In the genomic region with DNA sequence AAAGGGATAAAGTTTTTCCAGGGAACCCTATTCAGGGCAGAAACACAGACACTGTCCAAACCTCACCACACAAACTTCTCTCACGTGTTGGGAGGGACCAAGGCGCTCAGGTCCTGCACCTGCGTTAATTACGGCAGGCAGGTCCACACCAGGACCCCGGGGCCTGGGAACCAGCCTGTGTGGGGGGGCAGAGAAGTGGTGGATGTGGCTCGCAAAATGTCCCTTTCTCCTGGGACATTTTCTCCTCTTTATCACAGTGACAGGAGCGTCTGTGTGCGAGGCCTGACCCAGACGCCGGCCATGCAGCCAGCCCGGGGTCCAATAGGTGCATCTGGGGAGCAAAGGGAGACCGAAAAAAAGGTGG, we compare ENCODE assay signal across 9 cellular contexts.
A peak's percentile ranks its signal among the peaks of the same experiment; 100 is the strongest.
DNase-seq lines count a peak whose midpoint lies in the region; ATAC-seq and TF ChIP-seq lines count a peak whose summit lies in the region.
"Had no signal": no experiment of that assay in that cellular context is flagged by ENCODE, and none has a peak within 500 bp of the region (broad histone marks: within the 10 kb centered on the region; RNA-seq: fewer than 3 reads in every experiment).

No MANE protein-coding gene starts in this region.

- no peaks in the 10 kb centered on the region for H3K79me2 ChIP-seq in neural progenitor cell (ENCODE audit: low read depth)

- H3K27me3 ChIP-seq in Peyer's patch, result no peaks in the 10 kb centered on the region
- H3K27me3 ChIP-seq in esophagus (ENCODE audit: control insufficient read depth in 1 of 2, insufficient read depth in 2 of 2, low read length in 2 of 2), result no peaks in the 10 kb centered on the region
- H3K27me3 ChIP-seq in neural progenitor cell, result no peaks in the 10 kb centered on the region
- H3K27me3 ChIP-seq: SJCRH30 had no signal

- H3K27ac ChIP-seq in Peyer's patch (peak overlapping the region in 3 of 4 donors; percentile 76 to 81 (median 79)), esophagus (ENCODE audit: low read depth in 2 of 2, low read length in 1 of 2) (peak overlapping the region; percentile 24 to 95), neural progenitor cell (no peak overlapping the region)
- H3K27ac ChIP-seq: SJCRH30 had no signal

- TF ChIP-seq POLR2A in Peyer's patch (IDR thresholded peaks at IDR 0.05), result no peak

- peak; percentile 11 for DNase-seq in activated CD4-positive, alpha-beta T cell treated with anti-CD3 and anti-CD28 coated beads for 48 hours
- DNase-seq in activated CD4-positive, alpha-beta T cell treated with anti-CD3 and anti-CD28 coated beads for 1 hour, result no peak
- DNase-seq in Peyer's patch, result no peak
- DNase-seq in stimulated activated naive B cell treated with anti-CD40 and anti-IgM and Interleukin-4, amounts not matched to agents 10 μg/mL and 1 μg/mL and 100 μg/mL, for 72 hours, result no peak
- DNase-seq in neural progenitor cell (ENCODE audit: low spot score), result no peak
- DNase-seq in CD1c-positive myeloid dendritic cell (ENCODE audit: extremely low spot score), result no peak
- DNase-seq: SJCRH30 had no signal

- peaks cover 5 to 6% of the 10 kb centered on the region in 2 donors for H3K4me1 Mint-ChIP-seq in stimulated activated naive B cell treated with anti-CD40 and anti-IgM and Interleukin-4, amounts not matched to agents 10 μg/mL and 1 μg/mL and 100 μg/mL, for 72 hours
- no peaks in the 10 kb centered on the region for H3K4me1 Mint-ChIP-seq in neural progenitor cell

- peak overlapping the region; percentile 99 for H3K27ac Mint-ChIP-seq in stimulated activated naive B cell treated with anti-CD40 and anti-IgM and Interleukin-4, amounts not matched to agents 10 μg/mL and 1 μg/mL and 100 μg/mL, for 72 hours
- H3K27ac Mint-ChIP-seq in neural progenitor cell, result no peak overlapping the region

- H3K9me3 ChIP-seq in Peyer's patch (peaks cover 0 to 3% (median 0%) of the 10 kb centered on the region in 4 donors), esophagus (ENCODE audit: control insufficient read depth in 2 of 2, insufficient read depth in 1 of 2, low read depth in 1 of 2, low read length in 1 of 2) (no peaks in the 10 kb centered on the region), neural progenitor cell (ENCODE audit: low read depth) (peaks cover 21% of the 10 kb centered on the region)
- H3K9me3 ChIP-seq: SJCRH30 had no signal

- peaks cover 0 to 4% of the 10 kb centered on the region in 2 donors for H3K9me3 Mint-ChIP-seq in stimulated activated naive B cell treated with anti-CD40 and anti-IgM and Interleukin-4, amounts not matched to agents 10 μg/mL and 1 μg/mL and 100 μg/mL, for 72 hours
- H3K9me3 Mint-ChIP-seq in neural progenitor cell, result peaks cover 60% of the 10 kb centered on the region

- H3K4me3 ChIP-seq in Peyer's patch (peak overlapping the region; percentile 46 to 74 (median 53)), esophagus (ENCODE audit: low read depth in 1 of 2, low read length in 2 of 2) (peak overlapping the region; percentile 73 to 92), neural progenitor cell (no peak overlapping the region)
- H3K4me3 ChIP-seq: SJCRH30 had no signal

- ATAC-seq in stimulated activated naive B cell treated with anti-CD40 and anti-IgM and Interleukin-4, amounts not matched to agents 10 μg/mL and 1 μg/mL and 100 μg/mL, for 72 hours (replicated peaks), result peak in 1 of 2 donors; percentile 3
- ATAC-seq in GM18519 (IDR thresholded peaks at IDR 0.05; ENCODE audit: low FRiP score, unreplicated experiment), result no peak

- no peak overlapping the region for H3K4me2 ChIP-seq in neural progenitor cell

- H3F3A ChIP-seq in neural progenitor cell (ENCODE audit: low read depth), result no peaks in the 10 kb centered on the region

- peaks cover 8 to 18% of the 10 kb centered on the region in 2 donors for H3K36me3 Mint-ChIP-seq in stimulated activated naive B cell treated with anti-CD40 and anti-IgM and Interleukin-4, amounts not matched to agents 10 μg/mL and 1 μg/mL and 100 μg/mL, for 72 hours
- no peaks in the 10 kb centered on the region for H3K36me3 Mint-ChIP-seq in neural progenitor cell

- H3K4me1 ChIP-seq in Peyer's patch (no peaks in the 10 kb centered on the region), esophagus (ENCODE audit: control insufficient read depth in 2 of 2, insufficient read depth in 2 of 2, low read length in 1 of 2) (peaks cover 4 to 6% of the 10 kb centered on the region in 2 donors), neural progenitor cell (no peaks in the 10 kb centered on the region)
- H3K4me1 ChIP-seq: SJCRH30 had no signal

- no peak overlapping the region for H2AFZ ChIP-seq in neural progenitor cell (replicated peaks)

- H3K4me3 Mint-ChIP-seq in stimulated activated naive B cell treated with anti-CD40 and anti-IgM and Interleukin-4, amounts not matched to agents 10 μg/mL and 1 μg/mL and 100 μg/mL, for 72 hours, result peak overlapping the region; percentile 97 to 98
- H3K4me3 Mint-ChIP-seq in neural progenitor cell, result no peak overlapping the region

- H3K9ac ChIP-seq in neural progenitor cell, result no peak overlapping the region

- no peak for TF ChIP-seq CTCF in Peyer's patch (IDR thresholded peaks at IDR 0.05)
- TF ChIP-seq CTCF in neural progenitor cell (IDR thresholded peaks at IDR 0.05), result no peak

- H3K36me3 ChIP-seq in Peyer's patch (no peaks in the 10 kb centered on the region), esophagus (ENCODE audit: control insufficient read depth in 2 of 2, insufficient read depth in 2 of 2, low read length in 1 of 2) (no peaks in the 10 kb centered on the region), neural progenitor cell (no peaks in the 10 kb centered on the region)
- H3K36me3 ChIP-seq: SJCRH30 had no signal

- no peaks in the 10 kb centered on the region for H3K27me3 Mint-ChIP-seq in stimulated activated naive B cell treated with anti-CD40 and anti-IgM and Interleukin-4, amounts not matched to agents 10 μg/mL and 1 μg/mL and 100 μg/mL, for 72 hours
- no peaks in the 10 kb centered on the region for H3K27me3 Mint-ChIP-seq in neural progenitor cell (ENCODE audit: insufficient read depth, low read depth)

- WGBS in esophagus, 2 donors, result 3 to 7% methylated on average over 12 of the region's 12 CpGs

- no peaks in the 10 kb centered on the region for H4K20me1 ChIP-seq in neural progenitor cell (ENCODE audit: low read depth)
